7 cellular contexts compared by ENCODE assay signal in the genomic region with DNA sequence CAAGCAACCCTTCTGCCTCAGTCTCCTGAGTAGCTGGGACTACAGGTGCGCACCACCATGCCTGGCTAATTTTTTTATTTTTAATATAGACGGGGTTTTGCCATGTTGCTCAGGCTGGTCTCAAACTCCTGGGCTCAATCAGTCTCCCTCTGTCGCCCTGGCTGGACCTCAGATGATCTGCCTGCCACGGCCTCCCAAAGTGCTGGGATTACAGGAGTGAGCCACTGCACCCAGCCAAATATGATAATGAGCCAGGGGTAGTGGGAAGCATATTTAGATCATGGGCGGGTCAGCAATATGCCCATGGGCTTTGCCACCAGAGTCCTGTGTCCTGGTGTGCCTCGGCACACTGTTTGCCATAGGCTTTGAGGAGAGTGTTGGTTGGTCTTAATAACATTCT.
DNase-seq lines count a peak whose midpoint lies in the region; ATAC-seq and TF ChIP-seq lines count a peak whose summit lies in the region.
"Not testable (repeated sequence)": the region's sequence is repeated elsewhere in the genome, so short reads cannot be mapped to it uniquely, and the experiment has no call there.

No MANE protein-coding gene starts in this region.

- H3K79me2 ChIP-seq in GM23338 (replicated peaks; ENCODE audit: insufficient read depth) = peaks cover 100% of the 10 kb centered on the region
- not testable (repeated sequence) for H3K79me2 ChIP-seq in trophoblast cell (ENCODE audit: control insufficient read depth, insufficient read depth, low read length, poor library complexity)

- H2BK120ac ChIP-seq in trophoblast cell (ENCODE audit: insufficient read depth, low read length, poor library complexity) = not testable (repeated sequence)

- H3K27me3 Mint-ChIP-seq in GM23338 (ENCODE audit: insufficient read depth, low read depth, poor library complexity); activated T-cell treated with anti-CD3 and anti-CD28 coated beads, Interleukin-2, amount 50 U/mL, for 24 hours; chondrocyte (ENCODE audit: low read depth): not testable (repeated sequence)

- H2AFZ ChIP-seq in GM23338; trophoblast cell (ENCODE audit: insufficient read depth, low read length, poor library complexity): not testable (repeated sequence)

- H3K23ac ChIP-seq in trophoblast cell (ENCODE audit: low read length) = not testable (repeated sequence)

- H3K4me1 Mint-ChIP-seq in GM23338 = peaks cover 11% of the 10 kb centered on the region
- H3K4me1 Mint-ChIP-seq in activated T-cell treated with anti-CD3 and anti-CD28 coated beads, Interleukin-2, amount 50 U/mL, for 24 hours (ENCODE audit: low read depth) = peaks cover 41% of the 10 kb centered on the region
- peaks cover 31% of the 10 kb centered on the region for H3K4me1 Mint-ChIP-seq in chondrocyte (ENCODE audit: low read depth)

- H3K4me3 Mint-ChIP-seq in GM23338; activated T-cell treated with anti-CD3 and anti-CD28 coated beads, Interleukin-2, amount 50 U/mL, for 24 hours; chondrocyte (ENCODE audit: unreplicated experiment): not testable (repeated sequence)

- not testable (repeated sequence) for ATAC-seq in GM23338, left lobe of liver
- ATAC-seq in Right ventricle myocardium superior (ENCODE audit: poor library complexity) (peak; percentile 48), left cardiac atrium (peak; percentile 19 to 50)

- H2AK5ac ChIP-seq in trophoblast cell (ENCODE audit: low read length) = not testable (repeated sequence)

- peak overlapping the region; percentile 37; the same call in 1 of the 2 replicates for H3K27ac ChIP-seq in GM23338 (ENCODE audit: low read depth)
- not testable (repeated sequence) for H3K27ac ChIP-seq in trophoblast cell (ENCODE audit: low read depth, low read length)

- TF ChIP-seq CTCF in GM23338 (conservative IDR thresholded peaks at IDR 0.05; ENCODE audit: low read depth in 2 of 2); chondrocyte (IDR thresholded peaks at IDR 0.05): not testable (repeated sequence)

- H3K79me1 ChIP-seq in trophoblast cell (ENCODE audit: low read length) = not testable (repeated sequence)

- H3K4me2 ChIP-seq in GM23338; trophoblast cell (ENCODE audit: low read length): not testable (repeated sequence)

- H3K9me2 ChIP-seq in GM23338 (ENCODE audit: insufficient read depth) = not testable (repeated sequence)

- H3K9me3 Mint-ChIP-seq in GM23338; activated T-cell treated with anti-CD3 and anti-CD28 coated beads, Interleukin-2, amount 50 U/mL, for 24 hours; chondrocyte (ENCODE audit: low read depth): not testable (repeated sequence)

- H4K12ac ChIP-seq in trophoblast cell (ENCODE audit: low read depth, low read length) = not testable (repeated sequence)

- H3K27ac Mint-ChIP-seq in GM23338 = peak overlapping the region; percentile 67; the same call in 1 of the 2 replicates
- not testable (repeated sequence) for H3K27ac Mint-ChIP-seq in activated T-cell treated with anti-CD3 and anti-CD28 coated beads, Interleukin-2, amount 50 U/mL, for 24 hours; chondrocyte (ENCODE audit: unreplicated experiment)

- intact Hi-C loops in Right ventricle myocardium superior (cut with DNase I); left cardiac atrium (cut with DNase I): not testable (repeated sequence)

- H3K4me3 ChIP-seq in GM23338; trophoblast cell (ENCODE audit: low read depth, low read length): not testable (repeated sequence)

- H4K20me1 ChIP-seq in GM23338 (replicated peaks; ENCODE audit: insufficient read depth) = peaks cover 38% of the 10 kb centered on the region

- DNase-seq in GM23338 (ENCODE audit: low spot score); Right ventricle myocardium superior; left cardiac atrium; trophoblast cell: not testable (repeated sequence)
- DNase-seq in activated T-cell treated with anti-CD3 and anti-CD28 coated beads, Interleukin-2, amount 50 U/mL, for 24 hours = peak; percentile 11
- DNase-seq in chondrocyte (ENCODE audit: low spot score) (peak; percentile 28), left lobe of liver (ENCODE audit: low spot score) (peak; percentile 31)

- H3K4me1 ChIP-seq in GM23338 (ENCODE audit: insufficient read depth); trophoblast cell (ENCODE audit: control insufficient read depth in 1 of 2, insufficient read depth in 2 of 2, low read length in 2 of 2): not testable (repeated sequence)

- H3K36me3 ChIP-seq in GM23338 (ENCODE audit: insufficient read depth); trophoblast cell (ENCODE audit: control insufficient read depth in 1 of 2, insufficient read depth in 2 of 2, low read length in 2 of 2): not testable (repeated sequence)

- not testable (repeated sequence) for H2BK5ac ChIP-seq in trophoblast cell (ENCODE audit: low read depth, low read length, poor library complexity)

- H3K14ac ChIP-seq in trophoblast cell (ENCODE audit: low read length) = not testable (repeated sequence)

- not testable (repeated sequence) for H3K27me3 ChIP-seq in GM23338 (ENCODE audit: insufficient read depth); trophoblast cell (ENCODE audit: insufficient read depth, low read length)

- H2BK12ac ChIP-seq in trophoblast cell (ENCODE audit: low read length) = not testable (repeated sequence)

- no CpG with 5 or more reads among the region's 6 CpGs for WGBS in trophoblast cell (ENCODE audit: extremely low coverage, insufficient coverage, insufficient read length)

- H3K9ac ChIP-seq in trophoblast cell (ENCODE audit: low read length) = not testable (repeated sequence)

- H3F3A ChIP-seq in GM23338 (replicated peaks; ENCODE audit: low read depth) = not testable (repeated sequence)

- H3K36me3 Mint-ChIP-seq in GM23338 (ENCODE audit: low read depth); chondrocyte (ENCODE audit: low read depth): not testable (repeated sequence)
- peaks cover 22% of the 10 kb centered on the region for H3K36me3 Mint-ChIP-seq in activated T-cell treated with anti-CD3 and anti-CD28 coated beads, Interleukin-2, amount 50 U/mL, for 24 hours (ENCODE audit: low read depth)

- H3K18ac ChIP-seq in trophoblast cell (ENCODE audit: low read length) = peak overlapping the region; percentile 71

- not testable (repeated sequence) for H4K91ac ChIP-seq in trophoblast cell (ENCODE audit: low read depth, low read length)

- H3K9me3 ChIP-seq in trophoblast cell (ENCODE audit: insufficient read depth, low read depth, low read length) = not testable (repeated sequence)

- not testable (repeated sequence) for H4K8ac ChIP-seq in trophoblast cell (ENCODE audit: low read depth, low read length)

- H3K4ac ChIP-seq in trophoblast cell (ENCODE audit: low read depth, low read length) = peak overlapping the region; percentile 64
